Comparison of ENCODE assay signal across 32 cellular contexts in genomic region chr3:48278884-48279559, GRCh38. TPM values are rescaled to one million over a fixed set of nuclear protein-coding genes. Genes with fewer than 3 reads are reported as not detected.
"Had no signal": no experiment of that assay in that cellular context is flagged by ENCODE, and none has a peak within 500 bp of the region (broad histone marks: within the 10 kb centered on the region; RNA-seq: fewer than 3 reads in every experiment).

No MANE protein-coding gene starts in this region.

- H3K36me3 Mint-ChIP-seq: activated CD8-positive, alpha-beta memory T cell treated with anti-CD3 and anti-CD28 coated beads, Interleukin-2, amount 10 ng/mL, durations not matched to agents 7 days and 5 days; activated naive CD4-positive, alpha-beta T cell treated with anti-CD3 and anti-CD28 coated beads, Interleukin-2, amount 10 ng/mL, durations not matched to agents 7 days and 5 days; mesothelial cell of epicardium had no signal

- H3K4me1 ChIP-seq: ascending aorta, esophagus muscularis mucosa, heart left ventricle, right atrium auricular region, tibial artery, upper lobe of right lung had no signal

- H3K36me3 ChIP-seq: ascending aorta, brain microvascular endothelial cell, esophagus muscularis mucosa, heart left ventricle, right atrium auricular region, suprapubic skin, tibial artery, upper lobe of right lung had no signal

- H3K4me3 ChIP-seq: ascending aorta, esophagus muscularis mucosa, heart left ventricle, right atrium auricular region, suprapubic skin, tibial artery, upper lobe of right lung had no signal

- H3K4me1 Mint-ChIP-seq: activated naive CD4-positive, alpha-beta T cell treated with anti-CD3 and anti-CD28 coated beads, Interleukin-2, amount 10 ng/mL, durations not matched to agents 7 days and 5 days; activated naive CD8-positive, alpha-beta T cell treated with anti-CD3 and anti-CD28 coated beads, Interleukin-2, amount 10 ng/mL, durations not matched to agents 7 days and 5 days had no signal

- ATAC-seq: activated CD4-positive, CD25-positive, alpha-beta regulatory T cell treated with anti-CD3 and anti-CD28 coated beads, Interleukin-2, amount 50 U/mL, for 24 hours; activated CD8-positive, alpha-beta memory T cell treated with anti-CD3 and anti-CD28 coated beads, Interleukin-2, amount 10 ng/mL, durations not matched to agents 7 days and 5 days; activated CD8-positive, alpha-beta T cell treated with anti-CD3 and anti-CD28 coated beads, Interleukin-2, amount 10 ng/mL, durations not matched to agents 7 days and 5 days; foreskin keratinocyte; heart left ventricle; upper lobe of right lung had no signal

- H3K27me3 ChIP-seq: ascending aorta, brain microvascular endothelial cell, esophagus muscularis mucosa, foreskin keratinocyte, heart left ventricle, right atrium auricular region, suprapubic skin, tibial artery, upper lobe of right lung had no signal

- H3K27ac ChIP-seq: ascending aorta, brain microvascular endothelial cell, esophagus muscularis mucosa, foreskin keratinocyte, heart left ventricle, right atrium auricular region, suprapubic skin, tibial artery, upper lobe of right lung, VCaP had no signal

- H3K9me3 Mint-ChIP-seq: activated CD4-positive, alpha-beta T cell treated with anti-CD3 and anti-CD28 coated beads, Interleukin-2, amount 10 ng/mL, durations not matched to agents 7 days and 5 days; activated naive CD4-positive, alpha-beta T cell treated with anti-CD3 and anti-CD28 coated beads, Interleukin-2, amount 10 ng/mL, durations not matched to agents 7 days and 5 days; activated naive CD8-positive, alpha-beta T cell treated with anti-CD3 and anti-CD28 coated beads, Interleukin-2, amount 10 ng/mL, durations not matched to agents 7 days and 5 days; mesothelial cell of epicardium; naive B cell; nephron progenitor cell; T-helper 1 cell treated with Interleukin-12 subunit alpha and Interleukin-12 subunit beta and Interleukin-4 antibody, amounts not matched to agents 30 μg/mL and 1 μg/mL, for 36 hours had no signal

- H3K27me3 Mint-ChIP-seq: activated CD4-positive, alpha-beta T cell treated with anti-CD3 and anti-CD28 coated beads, Interleukin-2, amount 10 ng/mL, durations not matched to agents 7 days and 5 days; activated CD8-positive, alpha-beta memory T cell treated with anti-CD3 and anti-CD28 coated beads, Interleukin-2, amount 10 ng/mL, durations not matched to agents 7 days and 5 days; activated naive CD8-positive, alpha-beta T cell treated with anti-CD3 and anti-CD28 coated beads, Interleukin-2, amount 10 ng/mL, durations not matched to agents 7 days and 5 days; naive B cell had no signal

- DNase-seq: activated CD4-positive, alpha-beta T cell treated with anti-CD3 and anti-CD28 coated beads, Interleukin-2, amount 10 ng/mL, durations not matched to agents 7 days and 5 days; activated CD8-positive, alpha-beta memory T cell treated with anti-CD3 and anti-CD28 coated beads, Interleukin-2, amount 10 ng/mL, durations not matched to agents 7 days and 5 days; activated CD8-positive, alpha-beta T cell treated with anti-CD3 and anti-CD28 coated beads, Interleukin-2, amount 10 ng/mL, durations not matched to agents 7 days and 5 days; activated effector memory CD4-positive, alpha-beta T cell treated with Interleukin-2 at 50 U/mL for 16 hours; activated naive CD4-positive, alpha-beta T cell treated with anti-CD3 and anti-CD28 coated beads, Interleukin-2, amount 10 ng/mL, durations not matched to agents 7 days and 5 days; activated naive CD8-positive, alpha-beta T cell treated with anti-CD3 and anti-CD28 coated beads, Interleukin-2, amount 10 ng/mL, durations not matched to agents 7 days and 5 days; brain microvascular endothelial cell; caudate nucleus; cortex of kidney; foreskin keratinocyte; heart left ventricle; naive B cell; nephron progenitor cell; nucleus accumbens; stimulated activated CD4-positive, alpha-beta T cell treated with anti-CD3 and anti-CD28 coated beads, Interleukin-15, amount 100 ng/mL, for 24 hours; stimulated activated CD4-positive, alpha-beta T cell treated with anti-CD3 and anti-CD28 coated beads, Interleukin-2, amount 100 ng/mL, for 24 hours; stimulated activated naive CD4-positive, alpha-beta T cell; T-helper 9 cell; tibial artery; upper lobe of right lung had no signal

- H3K27ac Mint-ChIP-seq: activated CD4-positive, alpha-beta T cell treated with anti-CD3 and anti-CD28 coated beads, Interleukin-2, amount 10 ng/mL, durations not matched to agents 7 days and 5 days; activated CD8-positive, alpha-beta memory T cell treated with anti-CD3 and anti-CD28 coated beads, Interleukin-2, amount 10 ng/mL, durations not matched to agents 7 days and 5 days; activated CD8-positive, alpha-beta T cell treated with anti-CD3 and anti-CD28 coated beads, Interleukin-2, amount 10 ng/mL, durations not matched to agents 7 days and 5 days; activated naive CD4-positive, alpha-beta T cell treated with anti-CD3 and anti-CD28 coated beads, Interleukin-2, amount 10 ng/mL, durations not matched to agents 7 days and 5 days; activated naive CD8-positive, alpha-beta T cell treated with anti-CD3 and anti-CD28 coated beads, Interleukin-2, amount 10 ng/mL, durations not matched to agents 7 days and 5 days; mesothelial cell of epicardium; nephron progenitor cell; T-helper 1 cell treated with Interleukin-12 subunit alpha and Interleukin-12 subunit beta and Interleukin-4 antibody, amounts not matched to agents 30 μg/mL and 1 μg/mL, for 36 hours had no signal

- H3K4me3 Mint-ChIP-seq: activated CD4-positive, alpha-beta T cell treated with anti-CD3 and anti-CD28 coated beads, Interleukin-2, amount 10 ng/mL, durations not matched to agents 7 days and 5 days; activated CD8-positive, alpha-beta memory T cell treated with anti-CD3 and anti-CD28 coated beads, Interleukin-2, amount 10 ng/mL, durations not matched to agents 7 days and 5 days; activated CD8-positive, alpha-beta T cell treated with anti-CD3 and anti-CD28 coated beads, Interleukin-2, amount 10 ng/mL, durations not matched to agents 7 days and 5 days; activated naive CD4-positive, alpha-beta T cell treated with anti-CD3 and anti-CD28 coated beads, Interleukin-2, amount 10 ng/mL, durations not matched to agents 7 days and 5 days; activated naive CD8-positive, alpha-beta T cell treated with anti-CD3 and anti-CD28 coated beads, Interleukin-2, amount 10 ng/mL, durations not matched to agents 7 days and 5 days; mesothelial cell of epicardium; naive B cell; nephron progenitor cell; T-helper 1 cell treated with Interleukin-12 subunit alpha and Interleukin-12 subunit beta and Interleukin-4 antibody, amounts not matched to agents 30 μg/mL and 1 μg/mL, for 36 hours had no signal

- H3K9me3 ChIP-seq: ascending aorta, esophagus muscularis mucosa, heart left ventricle, right atrium auricular region, suprapubic skin, tibial artery, upper lobe of right lung had no signal

RNA-seq across cellular contexts. Expression of gene SPINK8, which starts 54.4 kb away (rescaled TPM):
- total RNA-seq: activated CD4-positive, alpha-beta T cell treated with anti-CD3 and anti-CD28 coated beads, Interleukin-2, amount 10 ng/mL, durations not matched to agents 7 days and 5 days; activated CD8-positive, alpha-beta memory T cell treated with anti-CD3 and anti-CD28 coated beads, Interleukin-2, amount 10 ng/mL, durations not matched to agents 7 days and 5 days; activated CD8-positive, alpha-beta T cell treated with anti-CD3 and anti-CD28 coated beads, Interleukin-2, amount 10 ng/mL, durations not matched to agents 7 days and 5 days; activated naive CD8-positive, alpha-beta T cell treated with anti-CD3 and anti-CD28 coated beads, Interleukin-2, amount 10 ng/mL, durations not matched to agents 7 days and 5 days; ascending aorta; chondrocyte; esophagus muscularis mucosa; foreskin keratinocyte; heart left ventricle; kidney epithelial cell; lower leg skin; mesothelial cell of epicardium; pulmonary artery endothelial cell; right atrium auricular region; suprapubic skin; upper lobe of right lung had no signal
- polyA plus RNA-seq: foreskin keratinocyte, heart left ventricle had no signal

RNA-seq across cellular contexts. Expression of gene CAMP, which starts 55.7 kb away (rescaled TPM):
- total RNA-seq: activated CD4-positive, alpha-beta T cell treated with anti-CD3 and anti-CD28 coated beads, Interleukin-2, amount 10 ng/mL, durations not matched to agents 7 days and 5 days; activated CD8-positive, alpha-beta memory T cell treated with anti-CD3 and anti-CD28 coated beads, Interleukin-2, amount 10 ng/mL, durations not matched to agents 7 days and 5 days; activated CD8-positive, alpha-beta T cell treated with anti-CD3 and anti-CD28 coated beads, Interleukin-2, amount 10 ng/mL, durations not matched to agents 7 days and 5 days; activated naive CD8-positive, alpha-beta T cell treated with anti-CD3 and anti-CD28 coated beads, Interleukin-2, amount 10 ng/mL, durations not matched to agents 7 days and 5 days; ascending aorta; chondrocyte; foreskin keratinocyte; kidney epithelial cell; mesothelial cell of epicardium; pulmonary artery endothelial cell; suprapubic skin; upper lobe of right lung had no signal
